ENCODE assay signal across 24 cellular contexts in genomic region chr15:62107561-62108110, GRCh38. TPM values are rescaled to one million over a fixed set of nuclear protein-coding genes. Genes with fewer than 3 reads are reported as not detected.
DNase-seq lines count a peak whose midpoint lies in the region; ATAC-seq and TF ChIP-seq lines count a peak whose summit lies in the region.
"Had no signal": no experiment of that assay in that cellular context is flagged by ENCODE, and none has a peak within 500 bp of the region (broad histone marks: within the 10 kb centered on the region; RNA-seq: fewer than 3 reads in every experiment).

No MANE protein-coding gene starts in this region.

- no peak overlapping the region for H3K4me3 Mint-ChIP-seq in chondrocyte (ENCODE audit: unreplicated experiment)
- H3K4me3 Mint-ChIP-seq: activated naive CD8-positive, alpha-beta T cell treated with anti-CD3 and anti-CD28 coated beads, Interleukin-2, amount 10 ng/mL, durations not matched to agents 7 days and 5 days; endodermal cell; HFFc6; T-helper 17 cell had no signal

- H3K9me3 Mint-ChIP-seq in chondrocyte (ENCODE audit: low read depth), result no peaks in the 10 kb centered on the region
- H3K9me3 Mint-ChIP-seq: activated naive CD8-positive, alpha-beta T cell treated with anti-CD3 and anti-CD28 coated beads, Interleukin-2, amount 10 ng/mL, durations not matched to agents 7 days and 5 days; activated T-helper 2 cell treated with anti-CD3 and anti-CD28 coated beads, Interferon-gamma antibody, Interleukin-2, Interleukin-4, amounts not matched to agents 10 μg/mL and 5 μg/mL and 100 μg/mL, durations not matched to agents 14 hours and 24 hours and 36 hours; endodermal cell; HFFc6 had no signal

- no peak overlapping the region for H3K4me2 ChIP-seq in osteoblast (ENCODE audit: insufficient read depth, low read length)
- H3K4me2 ChIP-seq: PC-9 had no signal

- no peak for ATAC-seq in HG03280 (IDR thresholded peaks at IDR 0.05; ENCODE audit: unreplicated experiment)
- ATAC-seq: left lobe of liver, T-helper 17 cell had no signal

- no peaks in the 10 kb centered on the region for H3K36me3 ChIP-seq in osteoblast (ENCODE audit: insufficient read depth, low read length)
- H3K36me3 ChIP-seq: colonic mucosa, sigmoid colon, SJCRH30, uterus had no signal

- no peaks in the 10 kb centered on the region for H3K36me3 Mint-ChIP-seq in chondrocyte (ENCODE audit: low read depth)
- H3K36me3 Mint-ChIP-seq: activated naive CD8-positive, alpha-beta T cell treated with anti-CD3 and anti-CD28 coated beads, Interleukin-2, amount 10 ng/mL, durations not matched to agents 7 days and 5 days had no signal

- H3K79me2 ChIP-seq in osteoblast (ENCODE audit: insufficient read depth, low read length), result no peaks in the 10 kb centered on the region

- no peak overlapping the region for H3K4me3 ChIP-seq in osteoblast (ENCODE audit: insufficient read depth, low read length)
- H3K4me3 ChIP-seq: colonic mucosa, PC-9, sigmoid colon, SJCRH30, uterus had no signal

- peaks cover 29% of the 10 kb centered on the region for H3K4me1 Mint-ChIP-seq in chondrocyte (ENCODE audit: low read depth)
- H3K4me1 Mint-ChIP-seq: activated naive CD8-positive, alpha-beta T cell treated with anti-CD3 and anti-CD28 coated beads, Interleukin-2, amount 10 ng/mL, durations not matched to agents 7 days and 5 days had no signal

- no peaks in the 10 kb centered on the region for H4K20me1 ChIP-seq in osteoblast (ENCODE audit: insufficient read depth, low read length)

- H3K4me1 ChIP-seq in osteoblast (ENCODE audit: insufficient read depth, low read length), result peaks cover 15% of the 10 kb centered on the region

- no peak for TF ChIP-seq CTCF in C4-2B (conservative IDR thresholded peaks at IDR 0.05)
- no peak for TF ChIP-seq CTCF in chondrocyte (IDR thresholded peaks at IDR 0.05)
- no peak for TF ChIP-seq CTCF in osteoblast (IDR thresholded peaks at IDR 0.05; ENCODE audit: extremely low read depth, low read depth, low read length)

- peak; percentile 26 for DNase-seq in HuH-7 (ENCODE audit: low spot score)
- DNase-seq in chondrocyte (ENCODE audit: low spot score), result no peak
- peak; percentile 53 for DNase-seq in kidney tubule cell (ENCODE audit: low spot score)
- DNase-seq in osteoblast (ENCODE audit: insufficient read length, low spot score, missing footprints), result no peak
- no peak for DNase-seq in C1 segment of cervical spinal cord (lab: John Stamatoyannopoulos, UW)
- DNase-seq in activated naive CD4-positive, alpha-beta T cell (lab: John Stamatoyannopoulos, UW), result no peak
- DNase-seq: activated CD4-positive, alpha-beta T cell treated with anti-CD3 and anti-CD28 coated beads, Interleukin-2, amount 50 U/mL, for 1 hour; activated naive CD8-positive, alpha-beta T cell treated with anti-CD3 and anti-CD28 coated beads, Interleukin-2, amount 10 ng/mL, durations not matched to agents 7 days and 5 days; colonic mucosa; endodermal cell; HFFc6; NCI-H1105 treated with DMSO at 0.1 percent for 48 hours; NCI-H2081 treated with DMSO at 0.1 percent for 48 hours; NCI-H446; PC-9; posterior cingulate gyrus; sigmoid colon; SJCRH30; T-helper 17 cell; uterus had no signal

- no peaks in the 10 kb centered on the region for H3K27me3 ChIP-seq in osteoblast (ENCODE audit: insufficient read depth, low read length)
- H3K27me3 ChIP-seq: colonic mucosa, sigmoid colon, SJCRH30, uterus had no signal

- peak overlapping the region; percentile 26; the same call in 1 of the 2 replicates for H3K27ac ChIP-seq in C4-2B
- no peak overlapping the region for H3K27ac ChIP-seq in osteoblast (ENCODE audit: low read depth, low read length)
- H3K27ac ChIP-seq: colonic mucosa, PC-9, sigmoid colon, SJCRH30, uterus had no signal

- no peaks in the 10 kb centered on the region for H3K9me3 ChIP-seq in osteoblast (ENCODE audit: low read depth, low read length)
- H3K9me3 ChIP-seq: colonic mucosa, sigmoid colon, SJCRH30, uterus had no signal

- H2AFZ ChIP-seq in osteoblast (ENCODE audit: low read length), result no peak overlapping the region
- H2AFZ ChIP-seq: PC-9 had no signal

- H3K27ac Mint-ChIP-seq in chondrocyte (ENCODE audit: unreplicated experiment), result peak overlapping the region; percentile 28
- H3K27ac Mint-ChIP-seq: activated naive CD8-positive, alpha-beta T cell treated with anti-CD3 and anti-CD28 coated beads, Interleukin-2, amount 10 ng/mL, durations not matched to agents 7 days and 5 days; activated T-helper 2 cell treated with anti-CD3 and anti-CD28 coated beads, Interferon-gamma antibody, Interleukin-2, Interleukin-4, amounts not matched to agents 10 μg/mL and 5 μg/mL and 100 μg/mL, durations not matched to agents 14 hours and 24 hours and 36 hours; endodermal cell; HFFc6; T-helper 17 cell had no signal

- H3K27me3 Mint-ChIP-seq in chondrocyte (ENCODE audit: low read depth), result no peaks in the 10 kb centered on the region
- H3K27me3 Mint-ChIP-seq: T-helper 17 cell had no signal

RNA-seq across cellular contexts. Expression of gene C2CD4A, which starts 40.9 kb away (rescaled TPM):
- total RNA-seq in chondrocyte (0.10 TPM in 1 of 3 replicates, not detected in the others), osteoblast (under 0.01 TPM in 1 of 2 replicates, not detected in the other)
- total RNA-seq: activated naive CD8-positive, alpha-beta T cell treated with anti-CD3 and anti-CD28 coated beads, Interleukin-2, amount 10 ng/mL, durations not matched to agents 7 days and 5 days; activated T-helper 2 cell treated with anti-CD3 and anti-CD28 coated beads, Interferon-gamma antibody, Interleukin-2, Interleukin-4, amounts not matched to agents 10 μg/mL and 5 μg/mL and 100 μg/mL, durations not matched to agents 14 hours and 24 hours and 36 hours; endodermal cell; HFFc6 had no signal

RNA-seq across cellular contexts. Expression of gene VPS13C, which starts 47.4 kb away (rescaled TPM):
- total RNA-seq in chondrocyte (46.0 to 53.0 TPM (median 49.2 TPM) in 3 replicates), osteoblast (117 and 142 TPM in 2 replicates)

RNA-seq across cellular contexts. Expression of gene C2CD4B, which starts 57.4 kb away (rescaled TPM):
- total RNA-seq in chondrocyte (0.17 TPM in 1 of 3 replicates, not detected in the others), osteoblast (not detected in 2 replicates)
- total RNA-seq: activated naive CD8-positive, alpha-beta T cell treated with anti-CD3 and anti-CD28 coated beads, Interleukin-2, amount 10 ng/mL, durations not matched to agents 7 days and 5 days; HFFc6; PC-9; SJCRH30 had no signal

Comparison
In these comparisons a context has a peak if more than half of its experiments do, and no peak if none do; other contexts are left out.
1. DNase-seq: peak in HuH-7 (single experiment) and kidney tubule cell (single experiment); none in chondrocyte (single experiment), osteoblast (single experiment), C1 segment of cervical spinal cord (0 of 14) and activated naive CD4-positive, alpha-beta T cell (0 of 4).